Comparison of ENCODE assay signal across 13 cellular contexts in the genomic region with DNA sequence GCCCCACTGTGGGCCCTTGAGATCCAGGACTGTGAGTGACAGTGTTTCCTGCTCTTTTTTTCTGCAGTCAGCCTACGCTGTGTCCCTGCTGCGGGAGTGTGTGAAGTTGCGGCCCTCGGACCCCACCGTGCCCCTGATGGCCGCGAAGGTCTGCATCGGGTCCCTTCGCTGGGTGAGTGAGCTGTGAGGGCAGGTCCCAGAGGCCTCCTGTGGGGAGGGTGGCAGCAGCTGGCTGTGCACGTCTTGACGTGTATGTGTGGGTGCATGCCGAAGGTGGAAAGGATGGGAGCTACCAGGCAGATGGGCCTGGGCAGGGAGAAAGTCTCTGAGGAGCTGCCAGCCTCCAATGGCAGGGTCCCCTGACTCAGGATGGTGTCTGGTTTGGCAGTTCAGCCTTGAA.
"Had no signal": no experiment of that assay in that cellular context is flagged by ENCODE, and none has a peak within 500 bp of the region (broad histone marks: within the 10 kb centered on the region; RNA-seq: fewer than 3 reads in every experiment).

No MANE protein-coding gene starts in this region.

- H3K4me3 ChIP-seq: right lobe of liver, testis, uterus had no signal

- H3K27ac ChIP-seq: right lobe of liver, testis, uterus had no signal

- ATAC-seq: activated CD8-positive, alpha-beta T cell treated with anti-CD3 and anti-CD28 coated beads for 36 hours; esophagus mucosa; left cardiac atrium; natural killer cell; stimulated activated naive B cell treated with anti-CD40 and anti-IgM and Interleukin-4, amounts not matched to agents 10 μg/mL and 1 μg/mL and 100 μg/mL, for 72 hours had no signal

- H3K36me3 ChIP-seq: uterus had no signal

- H3K4me1 ChIP-seq: right lobe of liver had no signal

- DNase-seq: activated CD8-positive, alpha-beta memory T cell treated with anti-CD3 and anti-CD28 coated beads, Interleukin-2, amount 50 U/mL, for 4 hours; activated CD8-positive, alpha-beta T cell treated with anti-CD3 and anti-CD28 coated beads for 36 hours; activated naive CD4-positive, alpha-beta T cell; left cardiac atrium; natural killer cell; nucleus accumbens; right lobe of liver; stimulated activated CD4-positive, alpha-beta T cell treated with anti-CD3 and anti-CD28 coated beads, Interleukin-2, amount 100 ng/mL, for 24 hours; stimulated activated naive B cell treated with anti-CD40 and anti-IgM and Interleukin-4, amounts not matched to agents 10 μg/mL and 1 μg/mL and 100 μg/mL, for 72 hours; SW 1271; testis; uterus had no signal

- H3K27me3 ChIP-seq: right lobe of liver, testis, uterus had no signal

- H3K9me3 ChIP-seq: right lobe of liver, testis, uterus had no signal
